Comparison of ENCODE assay signal across 1 cellular context in genomic region chr3:119240101-119240581, GRCh38.
TF ChIP-seq lines count a peak whose summit lies in the region.

No MANE protein-coding gene starts in this region.

TF ChIP-seq in HCT116, 20 proteins besides CTCF, POLR2A, EP300 and RAD21 (continued from another document):
- no peak for TF ChIP-seq ATF3 (IDR thresholded peaks at IDR 0.05)
- no peak for TF ChIP-seq MAX (IDR thresholded peaks at IDR 0.05)
- no peak for TF ChIP-seq EGR1 (IDR thresholded peaks at IDR 0.05; ENCODE audit: low read depth)
- no peak for TF ChIP-seq SIN3A (IDR thresholded peaks at IDR 0.05; ENCODE audit: low read depth)
